ENCODE assay signal across 8 cellular contexts in genomic region chr13:44918323-44919102, GRCh38.
DNase-seq lines count a peak whose midpoint lies in the region; ATAC-seq and TF ChIP-seq lines count a peak whose summit lies in the region.

No MANE protein-coding gene starts in this region.

- H3K9me3 ChIP-seq in Karpas-422 (ENCODE audit: low read length) = no peaks in the 10 kb centered on the region
- no peaks in the 10 kb centered on the region for H3K9me3 ChIP-seq in heart right ventricle
- no peaks in the 10 kb centered on the region for H3K9me3 ChIP-seq in upper lobe of right lung

- H3K9ac ChIP-seq in Karpas-422 (ENCODE audit: low read length) = peak overlapping the region; percentile 79

- H4K20me1 ChIP-seq in Karpas-422 (ENCODE audit: insufficient read depth, low read depth, low read length) = no peaks in the 10 kb centered on the region

- no peaks in the 10 kb centered on the region for H3K36me3 ChIP-seq in Karpas-422 (ENCODE audit: insufficient read depth, low read length)
- H3K36me3 ChIP-seq in heart right ventricle = no peaks in the 10 kb centered on the region
- no peaks in the 10 kb centered on the region for H3K36me3 ChIP-seq in upper lobe of right lung

- H3K4me1 ChIP-seq in Karpas-422 (ENCODE audit: low read length) (peaks cover 11% of the 10 kb centered on the region), heart right ventricle (peaks cover 7 to 39% (median 26%) of the 10 kb centered on the region in 9 donors), upper lobe of right lung (peaks cover 26% of the 10 kb centered on the region)

- DNase-seq in ELR (ENCODE audit: low read depth) = peak; percentile 99
- DNase-seq in Karpas-422 = peak; percentile 92
- peak; percentile 87 for DNase-seq in SKM-1 (lab: John Stamatoyannopoulos, UW; ENCODE audit: unreplicated experiment)
- DNase-seq in activated naive CD8-positive, alpha-beta T cell treated with anti-CD3 and anti-CD28 coated beads, Interleukin-2, amount 50 U/mL, for 16 hours (ENCODE audit: low read depth, low spot score) = peak; percentile 52
- peak; percentile 87 to 91 for DNase-seq in heart right ventricle
- peak; percentile 72 to 97 (median 80) for DNase-seq in posterior cingulate gyrus
- peak; percentile 96 for DNase-seq in upper lobe of right lung

- 11 to 12% methylated on average over 26 of the region's 26 CpGs for WGBS in heart right ventricle, 2 donors

- H3K27me3 ChIP-seq in Karpas-422 (ENCODE audit: low read length) (no peaks in the 10 kb centered on the region), heart right ventricle (no peaks in the 10 kb centered on the region), upper lobe of right lung (no peaks in the 10 kb centered on the region)

- H3K4me2 ChIP-seq in Karpas-422 (ENCODE audit: low read depth, low read length, poor library complexity, severe bottlenecking) = peak overlapping the region; percentile 90

- H2AFZ ChIP-seq in Karpas-422 (ENCODE audit: low read length) = peak overlapping the region; percentile 98

- peak; percentile 62 to 85 (median 81) for TF ChIP-seq CTCF in heart right ventricle (IDR thresholded peaks at IDR 0.05)
- TF ChIP-seq CTCF in upper lobe of right lung (IDR thresholded peaks at IDR 0.05) = peak; percentile 83

- intact Hi-C loops in heart right ventricle (cut with DNase I) (loop anchor here in 5 of 10 donors (1.0 to 5.0 kb wide), 4 partner anchors 49 to 341 kb away; partner anchors contain the start of gene TSC22D1 (in 1 of the 5)), posterior cingulate gyrus (cut with DNase I) (loop anchor here (5.0 to 10.0 kb wide), 2 partner anchors 46 to 204 kb away; partner anchors contain the start of gene GTF2F2), upper lobe of right lung (cut with DNase I) (no loop called here)

- H3K79me2 ChIP-seq in Karpas-422 (ENCODE audit: low read length) = no peaks in the 10 kb centered on the region

- peak; percentile 89 for ATAC-seq in GM21825 (IDR thresholded peaks at IDR 0.05; ENCODE audit: unreplicated experiment)
- peak; percentile 91 to 96 (median 94) for ATAC-seq in heart right ventricle
- ATAC-seq in upper lobe of right lung = peak; percentile 94

- peak overlapping the region; percentile 86 for H3K27ac ChIP-seq in Karpas-422 (ENCODE audit: low read length)
- peak overlapping the region; percentile 84 to 96 (median 91) for H3K27ac ChIP-seq in heart right ventricle
- H3K27ac ChIP-seq in upper lobe of right lung = peak overlapping the region; percentile 90

- H3K4me3 ChIP-seq in Karpas-422 (ENCODE audit: low read length) (peak overlapping the region; percentile 76), heart right ventricle (peak overlapping the region; percentile 36 to 68 (median 54)), upper lobe of right lung (peak overlapping the region; percentile 54)

- no peaks in the 10 kb centered on the region for H3K9me2 ChIP-seq in Karpas-422 (replicated peaks; ENCODE audit: insufficient read depth, low read length)

Comparison
In these comparisons a context has a peak if more than half of its experiments do, and no peak if none do; other contexts are left out.
1. Peak in every context shown above with its lines: DNase-seq, ATAC-seq, H3K4me3 ChIP-seq and H3K27ac ChIP-seq.